Comparison of ENCODE assay signal across 1 cellular context in genomic region chr4:140098481-140099132, GRCh38.
TF ChIP-seq lines count a peak whose summit lies in the region.

No MANE protein-coding gene starts in this region.

TF ChIP-seq in GM23338, 12 proteins besides CTCF, POLR2A, EP300 and RAD21 (continued from another document):
- TF ChIP-seq ZNF462 (CRISPR knock-in tag; IDR thresholded peaks at IDR 0.05) (no peak), REST (IDR thresholded peaks at IDR 0.05; ENCODE audit: unreplicated experiment) (no peak), JUNB (IDR thresholded peaks at IDR 0.05; ENCODE audit: unreplicated experiment) (no peak), ZNF331 (CRISPR knock-in tag; IDR thresholded peaks at IDR 0.05; ENCODE audit: low read depth) (no peak), NANOG (IDR thresholded peaks at IDR 0.05; ENCODE audit: borderline replicate concordance) (no peak), CREB1 (CRISPR knock-in tag; IDR thresholded peaks at IDR 0.05; ENCODE audit: low read depth) (no peak), POLR2AphosphoS5 (IDR thresholded peaks at IDR 0.05; ENCODE audit: low read depth) (no peak), EZH2phosphoT487 (IDR thresholded peaks at IDR 0.05; ENCODE audit: unreplicated experiment) (no peak), ZNF114 (CRISPR knock-in tag; IDR thresholded peaks at IDR 0.05) (no peak)
